Comparison of ENCODE assay signal across 8 cellular contexts in genomic region chr5:157142317-157143126, GRCh38. TPM values are rescaled to one million over a fixed set of nuclear protein-coding genes. Genes with fewer than 3 reads are reported as not detected.
A peak's percentile ranks its signal among the peaks of the same experiment; 100 is the strongest.
DNase-seq lines count a peak whose midpoint lies in the region; ATAC-seq lines count a peak whose summit lies in the region.

TSS of gene MED7 (minus strand) at chr5:157142865. CDS start at chr5:157139431, 3,434 bp downstream.

- peak within 1 kb of the TSS; percentile 93 for H3K4me2 ChIP-seq in BLaER1

- peaks cover 5% of the 10 kb centered on the region for H3K9me3 Mint-ChIP-seq in activated CD4-positive, alpha-beta T cell treated with anti-CD3 and anti-CD28 coated beads, Interleukin-2, amount 10 ng/mL, durations not matched to agents 7 days and 5 days

- H3K27ac ChIP-seq in BLaER1: peak within 1 kb of the TSS; percentile 96

- peaks cover 19% of the 10 kb centered on the region for H3K4me1 ChIP-seq in BLaER1

- H3K4me1 Mint-ChIP-seq in activated CD4-positive, alpha-beta T cell treated with anti-CD3 and anti-CD28 coated beads, Interleukin-2, amount 10 ng/mL, durations not matched to agents 7 days and 5 days: peaks cover 40% of the 10 kb centered on the region

- peaks cover 37% of the 10 kb centered on the region for H3K9me3 ChIP-seq in BLaER1

- CTCF ChIA-PET in activated CD4-positive, alpha-beta T cell treated with anti-CD3 and anti-CD28 coated beads, Interleukin-2, amount 10 ng/mL, durations not matched to agents 7 days and 5 days (lab: Charles Lee): interaction anchor here (0.8 to 3.7 kb wide), 14 partner anchors 9 to 601 kb away, joined by 3 to 29 read pairs (median 4); partner anchors contain the start of gene ITK

- no peaks in the 10 kb centered on the region for H3K27me3 Mint-ChIP-seq in activated CD4-positive, alpha-beta T cell treated with anti-CD3 and anti-CD28 coated beads, Interleukin-2, amount 10 ng/mL, durations not matched to agents 7 days and 5 days

- peak within 1 kb of the TSS; percentile 96 for H3K4me3 ChIP-seq in BLaER1

- peak; percentile 100 for ATAC-seq in GM19328 (IDR thresholded peaks at IDR 0.05; ENCODE audit: unreplicated experiment)
- ATAC-seq in HG03520 (IDR thresholded peaks at IDR 0.05; ENCODE audit: unreplicated experiment): peak; percentile 100
- peak; percentile 98 for ATAC-seq in left lobe of liver

- DNase-seq in NCI-H69 (lab: John Stamatoyannopoulos, UW) (peak; percentile 100), dedifferentiated amniotic fluid mesenchymal stem cell (ENCODE audit: extremely low spot score) (peak; percentile 100), left lobe of liver (ENCODE audit: low spot score) (peak; percentile 94)
- DNase-seq in activated CD4-positive, alpha-beta T cell treated with anti-CD3 and anti-CD28 coated beads, Interleukin-2, amount 10 ng/mL, durations not matched to agents 7 days and 5 days: peak; percentile 98
- peak; percentile 88 for DNase-seq in stimulated activated CD4-positive, alpha-beta T cell treated with anti-CD3 and anti-CD28 coated beads, Interleukin-2, amount 100 ng/mL, for 4 hours (ENCODE audit: low read depth)

- peak within 1 kb of the TSS; percentile 82 for H3K4me3 Mint-ChIP-seq in activated CD4-positive, alpha-beta T cell treated with anti-CD3 and anti-CD28 coated beads, Interleukin-2, amount 10 ng/mL, durations not matched to agents 7 days and 5 days

- POLR2A ChIA-PET in activated CD4-positive, alpha-beta T cell treated with anti-CD3 and anti-CD28 coated beads, Interleukin-2, amount 10 ng/mL, durations not matched to agents 7 days and 5 days (lab: Charles Lee): interaction anchor here (0.6 to 1.9 kb wide), 11 partner anchors 14 to 208 kb away, joined by 3 to 7 read pairs (median 4); partner anchors contain the start of gene ITK

- H3K27me3 ChIP-seq in BLaER1: no peaks in the 10 kb centered on the region

- no peaks in the 10 kb centered on the region for H4K20me1 ChIP-seq in BLaER1

- H3K9ac ChIP-seq in BLaER1: peak within 1 kb of the TSS; percentile 97

- H3K36me3 ChIP-seq in BLaER1: peaks cover 39% of the 10 kb centered on the region

- H3K27ac Mint-ChIP-seq in activated CD4-positive, alpha-beta T cell treated with anti-CD3 and anti-CD28 coated beads, Interleukin-2, amount 10 ng/mL, durations not matched to agents 7 days and 5 days: peak within 1 kb of the TSS; percentile 98

- H3K36me3 Mint-ChIP-seq in activated CD4-positive, alpha-beta T cell treated with anti-CD3 and anti-CD28 coated beads, Interleukin-2, amount 10 ng/mL, durations not matched to agents 7 days and 5 days (ENCODE audit: low read depth): peaks cover 41% of the 10 kb centered on the region

RNA-seq across cellular contexts. Expression of gene MED7, which starts in this region (rescaled TPM):
- total RNA-seq in activated CD4-positive, alpha-beta T cell treated with anti-CD3 and anti-CD28 coated beads, Interleukin-2, amount 10 ng/mL, durations not matched to agents 7 days and 5 days: 10 to 100 TPM; 12.1 to 13.2 TPM
- total RNA-seq in left lobe of liver: 3.2 TPM

Comparison
In these comparisons a context has a peak if more than half of its experiments do, and no peak if none do; other contexts are left out.
1. Peak in every context shown above with its lines: DNase-seq, ATAC-seq, H3K4me3 ChIP-seq and H3K27ac ChIP-seq.